Comparison of ENCODE assay signal across 17 cellular contexts in the genomic region with DNA sequence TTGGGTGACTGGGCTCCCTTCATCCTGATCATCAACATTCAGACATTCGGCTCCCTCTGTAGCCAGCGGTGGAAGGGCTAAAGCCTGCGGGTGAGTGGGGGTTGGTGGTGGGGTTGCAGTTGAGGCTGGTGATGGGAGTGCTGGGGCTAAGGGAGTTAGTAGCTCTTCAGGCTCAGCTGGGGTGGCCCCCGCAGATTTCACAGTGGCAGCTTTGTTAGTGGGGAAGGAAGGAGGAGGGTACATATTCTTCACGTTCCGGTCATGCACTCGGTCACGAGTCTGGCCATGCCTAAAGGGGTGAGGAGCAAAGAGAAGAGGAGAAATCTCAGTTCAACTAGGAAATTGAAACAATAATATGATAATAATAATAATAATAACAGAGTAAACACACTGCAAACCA. TPM values are rescaled to one million over a fixed set of nuclear protein-coding genes. Genes with fewer than 3 reads are reported as not detected.
A peak's percentile ranks its signal among the peaks of the same experiment; 100 is the strongest.
DNase-seq lines count a peak whose midpoint lies in the region; ATAC-seq and TF ChIP-seq lines count a peak whose summit lies in the region.
"Had no signal": no experiment of that assay in that cellular context is flagged by ENCODE, and none has a peak within 500 bp of the region (broad histone marks: within the 10 kb centered on the region; RNA-seq: fewer than 3 reads in every experiment).

No MANE protein-coding gene starts in this region.

- H3K36me3 Mint-ChIP-seq in chondrocyte (ENCODE audit: low read depth): peaks cover 43% of the 10 kb centered on the region

- CTCF ChIA-PET in RWPE1 (lab: Yijun Ruan, JAX): interaction anchor here (0.6 to 0.8 kb wide), 3 partner anchors 10 to 409 kb away, joined by 3 to 4 read pairs (median 3); no protein-coding TSS in a partner anchor

- no peak for ATAC-seq in HG03571 (IDR thresholded peaks at IDR 0.05; ENCODE audit: unreplicated experiment)
- ATAC-seq: A549 had no signal

- H3K27ac Mint-ChIP-seq in chondrocyte (ENCODE audit: unreplicated experiment): peak overlapping the region; percentile 34
- H3K27ac Mint-ChIP-seq: HFFc6 had no signal

- no peak overlapping the region for H3K4me3 Mint-ChIP-seq in chondrocyte (ENCODE audit: unreplicated experiment)
- H3K4me3 Mint-ChIP-seq: HFFc6 had no signal

- H3K4me1 Mint-ChIP-seq in chondrocyte (ENCODE audit: low read depth): peaks cover 13% of the 10 kb centered on the region

- peak overlapping the region; percentile 19; the same call in 1 of the 2 replicates for H3K27ac ChIP-seq in RWPE1
- H3K27ac ChIP-seq: A549, C4-2B, PC-9 had no signal

- no peaks in the 10 kb centered on the region for H3K27me3 Mint-ChIP-seq in chondrocyte (ENCODE audit: low read depth)

- H3K9me3 Mint-ChIP-seq in chondrocyte (ENCODE audit: low read depth): no peaks in the 10 kb centered on the region
- H3K9me3 Mint-ChIP-seq: HFFc6 had no signal

- DNase-seq in RWPE1 (ENCODE audit: low spot score): no peak
- no peak for DNase-seq in chondrocyte (ENCODE audit: low spot score)
- peak; percentile 9 for DNase-seq in midbrain (lab: John Stamatoyannopoulos, UW)
- peak; percentile 47 for DNase-seq in superior temporal gyrus (ENCODE audit: extremely low spot score)
- DNase-seq in GM20000 (ENCODE audit: low spot score): no peak
- no peak for DNase-seq in erythroblast (lab: John Stamatoyannopoulos, UW)
- DNase-seq: GF-D8, HFFc6, KBM-7, NCI-H1436 treated with DMSO at 0.1 percent for 48 hours, NCI-H2029 treated with DMSO at 0.1 percent for 48 hours, NCI-H2171 treated with DMSO at 0.1 percent for 48 hours, NCI-H510A treated with DMSO at 0.1 percent for 48 hours, PC-9 had no signal

- no peak for TF ChIP-seq CTCF in RWPE1 (conservative IDR thresholded peaks at IDR 0.05; ENCODE audit: low read depth)
- TF ChIP-seq CTCF in chondrocyte (IDR thresholded peaks at IDR 0.05): no peak
- no peak for TF ChIP-seq CTCF in GM20000 (IDR thresholded peaks at IDR 0.05; ENCODE audit: extremely low read depth, missing control alignments)

- POLR2A ChIA-PET in RWPE1 (lab: Yijun Ruan, JAX; ENCODE audit: low non-redundant PET): no interaction called here

- TF ChIP-seq POLR2A in erythroblast (IDR thresholded peaks at IDR 0.05; ENCODE audit: low read length): no peak

RNA-seq across cellular contexts. Expression of a gene that starts 6.8 kb away (rescaled TPM):
- 229 to 257 TPM (median 236 TPM) in 3 replicates for total RNA-seq in chondrocyte

RNA-seq across cellular contexts. Expression of a gene that starts 33.7 kb away (rescaled TPM):
- 5.7 to 11.1 TPM (median 8.9 TPM) in 3 replicates for total RNA-seq in chondrocyte

RNA-seq across cellular contexts. Expression of a gene that starts 53.1 kb away (rescaled TPM):
- total RNA-seq in chondrocyte: 61.7 to 79.7 TPM (median 65.0 TPM) in 3 replicates

RNA-seq across cellular contexts. Expression of a gene that starts 59.1 kb away (rescaled TPM):
- 30.0 to 64.7 TPM (median 31.8 TPM) in 3 replicates for total RNA-seq in chondrocyte

Comparison
In these comparisons a context has a peak if more than half of its experiments do, and no peak if none do; other contexts are left out.
1. DNase-seq: peak in midbrain (single experiment) and superior temporal gyrus (single experiment); none in RWPE1 (single experiment), chondrocyte (single experiment), GM20000 (single experiment) and erythroblast (0 of 2).